Comparison of ENCODE assay signal across 8 cellular contexts in genomic region chr16:88568710-88569613, GRCh38. TPM values are rescaled to one million over a fixed set of nuclear protein-coding genes. Genes with fewer than 3 reads are reported as not detected.
DNase-seq lines count a peak whose midpoint lies in the region; FAIRE-seq and TF ChIP-seq lines count a peak whose summit lies in the region.

No MANE protein-coding gene starts in this region.

- H3K4me3 ChIP-seq in left ventricle myocardium inferior (peak overlapping the region; percentile 99), skeletal muscle tissue (ENCODE audit: low read length in 3 of 3) (peak overlapping the region; percentile 69 to 84 (median 71))

- H2BK120ac ChIP-seq in H9 (ENCODE audit: low read depth, low read length, poor library complexity, severe bottlenecking), result no peak overlapping the region

- H4K91ac ChIP-seq in H9 (ENCODE audit: insufficient read length, low read depth, low read length), result no peak overlapping the region

- H3K36me3 Mint-ChIP-seq in H9 (ENCODE audit: insufficient read depth in 1 of 3, low read depth in 3 of 3), result peaks cover 5 to 15% (median 11%) of the 10 kb centered on the region in 3 experiments; a peak in 5 of 7 replicates
- H3K36me3 Mint-ChIP-seq in T-helper 1 cell treated with Interleukin-12 subunit alpha and Interleukin-12 subunit beta and Interleukin-4 antibody, amounts not matched to agents 30 μg/mL and 1 μg/mL, for 36 hours (ENCODE audit: low read depth), result peaks cover 5% of the 10 kb centered on the region

- peaks cover 5% of the 10 kb centered on the region; the same call in 1 of the 2 replicates for H3K4me1 ChIP-seq in H9 (ENCODE audit: insufficient read depth, low read length)
- H3K4me1 ChIP-seq in left ventricle myocardium inferior, result peaks cover 33% of the 10 kb centered on the region
- peaks cover 17 to 26% (median 22%) of the 10 kb centered on the region in 3 donors for H3K4me1 ChIP-seq in skeletal muscle tissue (ENCODE audit: control insufficient read depth in 3 of 3, insufficient read depth in 3 of 3, low read length in 3 of 3)

- H3K23me2 ChIP-seq in H9 (ENCODE audit: insufficient read length, low read depth, low read length, poor library complexity, severe bottlenecking), result peaks cover 12% of the 10 kb centered on the region

- no CpG with 5 or more reads among the region's 18 CpGs for WGBS in H9 (ENCODE audit: extremely low coverage, insufficient read length, low lambda C conversion rate)

- H4K20me1 ChIP-seq in H9 (ENCODE audit: control insufficient read depth, insufficient read depth, insufficient read length), result no peaks in the 10 kb centered on the region

- H3K56ac ChIP-seq in H9 (ENCODE audit: insufficient read length, low read depth, low read length), result no peak overlapping the region

- no peak overlapping the region for H2AK5ac ChIP-seq in H9 (ENCODE audit: insufficient read length, low read length)

- intact Hi-C loops in left ventricle myocardium inferior (cut with micrococcal nuclease), result loop anchor here (10.0 kb wide), 1 partner anchor 124 kb away; no protein-coding TSS in a partner anchor

- H3K36me3 ChIP-seq in left ventricle myocardium inferior (peaks cover 17% of the 10 kb centered on the region), skeletal muscle tissue (ENCODE audit: control insufficient read depth in 3 of 3, insufficient read depth in 3 of 3, low read length in 3 of 3) (peaks cover 3 to 4% (median 3%) of the 10 kb centered on the region in 3 donors)

- no peak overlapping the region for H3K18ac ChIP-seq in H9 (ENCODE audit: insufficient read length, low read depth, low read length)

- no peak overlapping the region; a peak in 1 of 7 replicates for H3K27ac Mint-ChIP-seq in H9
- H3K27ac Mint-ChIP-seq in T-helper 1 cell treated with Interleukin-12 subunit alpha and Interleukin-12 subunit beta and Interleukin-4 antibody, amounts not matched to agents 30 μg/mL and 1 μg/mL, for 36 hours, result peak overlapping the region; percentile 62

- H3K9me3 Mint-ChIP-seq in H9, result no peaks in the 10 kb centered on the region; a peak in 2 of 5 replicates
- H3K9me3 Mint-ChIP-seq in T-helper 1 cell treated with Interleukin-12 subunit alpha and Interleukin-12 subunit beta and Interleukin-4 antibody, amounts not matched to agents 30 μg/mL and 1 μg/mL, for 36 hours, result no peaks in the 10 kb centered on the region

- H3K79me2 ChIP-seq in H9 (ENCODE audit: insufficient read depth, low read length), result peaks cover 18% of the 10 kb centered on the region; the same call in 1 of the 2 replicates

- no peak overlapping the region for H3T11ph ChIP-seq in H9 (ENCODE audit: low read length)

- no peak overlapping the region for H2AFZ ChIP-seq in H9 (ENCODE audit: low read length)

- no peak for TF ChIP-seq POLR2A in H54 (IDR thresholded peaks at IDR 0.05; ENCODE audit: low read depth, low read length)

- FAIRE-seq in H54 (lab: Jason Lieb, UNC), result no peak

- peak overlapping the region; percentile 77 to 84 for H3K4me3 Mint-ChIP-seq in H9
- peak overlapping the region; percentile 74 for H3K4me3 Mint-ChIP-seq in T-helper 1 cell treated with Interleukin-12 subunit alpha and Interleukin-12 subunit beta and Interleukin-4 antibody, amounts not matched to agents 30 μg/mL and 1 μg/mL, for 36 hours

- no peaks in the 10 kb centered on the region for H3K9me3 ChIP-seq in H9 (ENCODE audit: control insufficient read depth, low read depth, low read length)
- H3K9me3 ChIP-seq in left ventricle myocardium inferior (replicated peaks), result no peaks in the 10 kb centered on the region
- H3K9me3 ChIP-seq in skeletal muscle tissue (ENCODE audit: control insufficient read depth in 3 of 3, low read length in 3 of 3), result no peaks in the 10 kb centered on the region

- no peak overlapping the region for H3K14ac ChIP-seq in H9 (ENCODE audit: insufficient read depth, low read length)

- H3K79me1 ChIP-seq in H9 (ENCODE audit: insufficient read depth, low read depth, low read length, poor library complexity, severe bottlenecking), result peaks cover 4% of the 10 kb centered on the region

- peak overlapping the region; percentile 84 for H3K4me2 ChIP-seq in H9 (ENCODE audit: insufficient read depth, insufficient read length, low read length)

- peaks cover under 1% of the 10 kb centered on the region; the same call in 1 of the 2 replicates for H3K27me3 Mint-ChIP-seq in H9 (ENCODE audit: low read depth)
- no peaks in the 10 kb centered on the region for H3K27me3 Mint-ChIP-seq in T-helper 1 cell treated with Interleukin-12 subunit alpha and Interleukin-12 subunit beta and Interleukin-4 antibody, amounts not matched to agents 30 μg/mL and 1 μg/mL, for 36 hours (ENCODE audit: low read depth)

- H2BK20ac ChIP-seq in H9 (ENCODE audit: low read depth, low read length, poor library complexity, severe bottlenecking), result no peak overlapping the region

- H2BK15ac ChIP-seq in H9 (ENCODE audit: low read depth, low read length), result no peak overlapping the region

- no peak overlapping the region for H4K8ac ChIP-seq in H9 (replicated peaks; ENCODE audit: insufficient read length, low read depth, low read length)

- no peak overlapping the region for H3K23ac ChIP-seq in H9 (ENCODE audit: insufficient read length, low read depth, low read length)

- H3K27ac ChIP-seq in H9 (ENCODE audit: insufficient read length, low read depth, low read length), result no peak overlapping the region
- H3K27ac ChIP-seq in left ventricle myocardium inferior (replicated peaks), result peak overlapping the region; percentile 90
- H3K27ac ChIP-seq in skeletal muscle tissue (ENCODE audit: low read depth, low read length), result peak overlapping the region; percentile 48

- peaks cover 19 to 20% of the 10 kb centered on the region in 2 experiments for H3K4me1 Mint-ChIP-seq in H9
- H3K4me1 Mint-ChIP-seq in T-helper 1 cell treated with Interleukin-12 subunit alpha and Interleukin-12 subunit beta and Interleukin-4 antibody, amounts not matched to agents 30 μg/mL and 1 μg/mL, for 36 hours (ENCODE audit: low read depth), result peaks cover 20% of the 10 kb centered on the region

- H3K4ac ChIP-seq in H9 (ENCODE audit: low read depth, low read length), result no peak overlapping the region

- no peak overlapping the region for H2BK5ac ChIP-seq in H9 (ENCODE audit: insufficient read length, low read length)

- DNase-seq in H9 (no peak), left ventricle myocardium inferior (no peak), GM20000 (ENCODE audit: low spot score) (no peak), H54 (ENCODE audit: insufficient read length, low spot score) (no peak), amniotic stem cell (lab: John Stamatoyannopoulos, UW) (no peak), AG20443 (ENCODE audit: low spot score) (no peak)

- TF ChIP-seq CTCF in H9 (conservative IDR thresholded peaks at IDR 0.05), result no peak
- no peak for TF ChIP-seq CTCF in left ventricle myocardium inferior (IDR thresholded peaks at IDR 0.05; ENCODE audit: borderline replicate concordance)
- no peak for TF ChIP-seq CTCF in GM20000 (IDR thresholded peaks at IDR 0.05; ENCODE audit: extremely low read depth, missing control alignments)

- H4K5ac ChIP-seq in H9 (ENCODE audit: insufficient read length, low read depth, low read length), result no peak overlapping the region

- peak overlapping the region; percentile 71 for H3K9ac ChIP-seq in H9 (ENCODE audit: extremely low read depth, insufficient read length, low read length)
- H3K9ac ChIP-seq in skeletal muscle tissue (ENCODE audit: low read depth in 1 of 3, low read length in 3 of 3), result peak overlapping the region; percentile 71 to 88 (median 77)

- no peak overlapping the region for H2BK12ac ChIP-seq in H9 (ENCODE audit: insufficient read length, low read depth, low read length)

- H3K27me3 ChIP-seq in H9 (ENCODE audit: insufficient read depth, low read length) (no peaks in the 10 kb centered on the region), left ventricle myocardium inferior (ENCODE audit: low read depth) (no peaks in the 10 kb centered on the region), skeletal muscle tissue (ENCODE audit: control insufficient read depth in 3 of 3, insufficient read depth in 3 of 3, low read length in 3 of 3) (no peaks in the 10 kb centered on the region)

RNA-seq across cellular contexts. Expression of gene ZC3H18, which starts 1.2 kb away (rescaled TPM):
- total RNA-seq in H9 (2021), result 69.7 and 78.2 TPM in 2 replicates
- total RNA-seq in left ventricle myocardium inferior, result 21.3 TPM
- total RNA-seq in skeletal muscle tissue, result 14.6 TPM
